In genomic region chr6:101878554-101879276, GRCh38 we compare ENCODE assay signal across 21 cellular contexts.
DNase-seq lines count a peak whose midpoint lies in the region; ATAC-seq and TF ChIP-seq lines count a peak whose summit lies in the region.
"Had no signal": no experiment of that assay in that cellular context is flagged by ENCODE, and none has a peak within 500 bp of the region (broad histone marks: within the 10 kb centered on the region; RNA-seq: fewer than 3 reads in every experiment).

No MANE protein-coding gene starts in this region.

- DNase-seq in NOMO-1 treated with dmso at 0.1 percent for 144 hours (lab: John Stamatoyannopoulos, UW; ENCODE audit: unreplicated experiment): peak; percentile 43
- DNase-seq in left lung: no peak
- no peak for DNase-seq in stimulated activated CD4-positive, alpha-beta T cell treated with anti-CD3 and anti-CD28 coated beads, Interleukin-2, amount 100 ng/mL, for 24 hours
- DNase-seq in ACHN: no peak
- no peak for DNase-seq in NCI-H2029 (lab: John Stamatoyannopoulos, UW)
- no peak for DNase-seq in NCI-H82 treated with DMSO at 0.1 percent for 48 hours (lab: John Stamatoyannopoulos, UW; ENCODE audit: unreplicated experiment)
- DNase-seq: activated naive CD8-positive, alpha-beta T cell treated with anti-CD3 and anti-CD28 coated beads, Interleukin-2, amount 10 ng/mL, durations not matched to agents 7 days and 5 days; brain microvascular endothelial cell; CD8-positive, alpha-beta T cell; colonic mucosa; heart right ventricle; lower lobe of right lung; NCI-H1694; NCI-H226; NCI-H82; right cardiac atrium; stimulated activated naive B cell treated with anti-CD40 and anti-IgM and Interleukin-4, amounts not matched to agents 10 μg/mL and 1 μg/mL and 100 μg/mL, for 72 hours had no signal

- no peaks in the 10 kb centered on the region for H3K9me3 ChIP-seq in left lung
- H3K9me3 ChIP-seq: colonic mucosa, lower lobe of right lung had no signal

- intact Hi-C loops in left lung (cut with DNase I): no loop called here

- H3K27ac ChIP-seq in left lung: no peak overlapping the region
- H3K27ac ChIP-seq: brain microvascular endothelial cell, colonic mucosa, heart right ventricle, lower lobe of right lung, RWPE1 had no signal

- TF ChIP-seq CTCF in left lung (IDR thresholded peaks at IDR 0.05): no peak

- H3K4me3 ChIP-seq in left lung: no peak overlapping the region
- H3K4me3 ChIP-seq: colonic mucosa, heart right ventricle, lower lobe of right lung had no signal

- H3K4me1 ChIP-seq in left lung: no peaks in the 10 kb centered on the region
- H3K4me1 ChIP-seq: colonic mucosa, heart right ventricle, lower lobe of right lung had no signal

- ATAC-seq in GM18868 (IDR thresholded peaks at IDR 0.05; ENCODE audit: unreplicated experiment) (peak; percentile 81), HG02852 (IDR thresholded peaks at IDR 0.05; ENCODE audit: unreplicated experiment) (peak; percentile 61), left lung (peak; percentile 34)
- ATAC-seq: CD8-positive, alpha-beta T cell; heart right ventricle; HepG2; lower lobe of right lung; stimulated activated naive B cell treated with anti-CD40 and anti-IgM and Interleukin-4, amounts not matched to agents 10 μg/mL and 1 μg/mL and 100 μg/mL, for 72 hours had no signal

- in situ Hi-C loops in ACHN (cut with HindIII; ENCODE audit: low pct_ligation_motif_present, low pct_unique_long_range_greater_than_20kb, low sequenced_read_pairs): no loop called here

- H3K36me3 ChIP-seq in left lung: no peaks in the 10 kb centered on the region
- H3K36me3 ChIP-seq: brain microvascular endothelial cell, colonic mucosa, heart right ventricle, lower lobe of right lung had no signal

- H3K27me3 ChIP-seq in left lung: no peaks in the 10 kb centered on the region
- H3K27me3 ChIP-seq: brain microvascular endothelial cell, colonic mucosa, heart right ventricle had no signal
